In the genomic region with DNA sequence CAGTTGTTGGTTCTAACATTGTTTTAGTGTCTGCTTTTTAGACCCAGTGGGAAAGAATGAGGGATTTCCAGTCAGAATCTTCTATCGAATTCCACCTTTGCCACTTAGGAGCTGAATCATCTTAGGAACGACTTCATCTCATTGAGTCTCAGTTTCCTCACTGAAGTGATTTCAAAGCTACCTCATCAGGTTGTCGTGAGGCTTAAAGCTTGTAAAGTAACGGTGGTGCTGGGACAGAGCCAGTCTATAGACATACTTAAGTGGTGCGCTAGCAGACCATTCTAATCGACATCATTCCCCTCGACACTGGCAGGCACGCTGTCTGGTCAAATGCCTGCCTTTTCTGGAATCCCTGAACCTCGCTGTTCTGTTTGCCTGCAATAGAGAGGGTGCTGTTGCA, we compare ENCODE assay signal across 2 cellular contexts.
TF ChIP-seq lines count a peak whose summit lies in the region.

No MANE protein-coding gene starts in this region.

TF ChIP-seq in A549, 52 proteins besides CTCF, POLR2A, EP300 and RAD21:
- no peak for TF ChIP-seq POLR2AphosphoS2 (conservative IDR thresholded peaks at IDR 0.05; ENCODE audit: low read length)
- no peak for TF ChIP-seq HDAC2 (IDR thresholded peaks at IDR 0.05)
- TF ChIP-seq, protein P1, sequence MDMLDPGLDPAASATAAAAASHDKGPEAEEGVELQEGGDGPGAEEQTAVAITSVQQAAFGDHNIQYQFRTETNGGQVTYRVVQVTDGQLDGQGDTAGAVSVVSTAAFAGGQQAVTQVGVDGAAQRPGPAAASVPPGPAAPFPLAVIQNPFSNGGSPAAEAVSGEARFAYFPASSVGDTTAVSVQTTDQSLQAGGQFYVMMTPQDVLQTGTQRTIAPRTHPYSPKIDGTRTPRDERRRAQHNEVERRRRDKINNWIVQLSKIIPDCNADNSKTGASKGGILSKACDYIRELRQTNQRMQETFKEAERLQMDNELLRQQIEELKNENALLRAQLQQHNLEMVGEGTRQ (IDR thresholded peaks at IDR 0.05): no peak
- TF ChIP-seq, protein P2, sequence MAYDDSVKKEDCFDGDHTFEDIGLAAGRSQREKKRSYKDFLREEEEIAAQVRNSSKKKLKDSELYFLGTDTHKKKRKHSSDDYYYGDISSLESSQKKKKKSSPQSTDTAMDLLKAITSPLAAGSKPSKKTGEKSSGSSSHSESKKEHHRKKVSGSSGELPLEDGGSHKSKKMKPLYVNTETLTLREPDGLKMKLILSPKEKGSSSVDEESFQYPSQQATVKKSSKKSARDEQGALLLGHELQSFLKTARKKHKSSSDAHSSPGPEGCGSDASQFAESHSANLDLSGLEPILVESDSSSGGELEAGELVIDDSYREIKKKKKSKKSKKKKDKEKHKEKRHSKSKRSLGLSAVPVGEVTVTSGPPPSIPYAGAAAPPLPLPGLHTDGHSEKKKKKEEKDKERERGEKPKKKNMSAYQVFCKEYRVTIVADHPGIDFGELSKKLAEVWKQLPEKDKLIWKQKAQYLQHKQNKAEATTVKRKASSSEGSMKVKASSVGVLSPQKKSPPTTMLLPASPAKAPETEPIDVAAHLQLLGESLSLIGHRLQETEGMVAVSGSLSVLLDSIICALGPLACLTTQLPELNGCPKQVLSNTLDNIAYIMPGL (CRISPR knock-in tag; IDR thresholded peaks at IDR 0.05; ENCODE audit: borderline replicate concordance): no peak

TF ChIP-seq in H1, 55 proteins besides CTCF, POLR2A, EP300 and RAD21:
- no peak for TF ChIP-seq BRCA1 (IDR thresholded peaks at IDR 0.05; ENCODE audit: low read depth, low read length)
- TF ChIP-seq, protein P3, sequence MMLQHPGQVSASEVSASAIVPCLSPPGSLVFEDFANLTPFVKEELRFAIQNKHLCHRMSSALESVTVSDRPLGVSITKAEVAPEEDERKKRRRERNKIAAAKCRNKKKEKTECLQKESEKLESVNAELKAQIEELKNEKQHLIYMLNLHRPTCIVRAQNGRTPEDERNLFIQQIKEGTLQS (IDR thresholded peaks at IDR 0.05; ENCODE audit: insufficient read depth, low read depth, low read length): no peak
